In the genomic region with DNA sequence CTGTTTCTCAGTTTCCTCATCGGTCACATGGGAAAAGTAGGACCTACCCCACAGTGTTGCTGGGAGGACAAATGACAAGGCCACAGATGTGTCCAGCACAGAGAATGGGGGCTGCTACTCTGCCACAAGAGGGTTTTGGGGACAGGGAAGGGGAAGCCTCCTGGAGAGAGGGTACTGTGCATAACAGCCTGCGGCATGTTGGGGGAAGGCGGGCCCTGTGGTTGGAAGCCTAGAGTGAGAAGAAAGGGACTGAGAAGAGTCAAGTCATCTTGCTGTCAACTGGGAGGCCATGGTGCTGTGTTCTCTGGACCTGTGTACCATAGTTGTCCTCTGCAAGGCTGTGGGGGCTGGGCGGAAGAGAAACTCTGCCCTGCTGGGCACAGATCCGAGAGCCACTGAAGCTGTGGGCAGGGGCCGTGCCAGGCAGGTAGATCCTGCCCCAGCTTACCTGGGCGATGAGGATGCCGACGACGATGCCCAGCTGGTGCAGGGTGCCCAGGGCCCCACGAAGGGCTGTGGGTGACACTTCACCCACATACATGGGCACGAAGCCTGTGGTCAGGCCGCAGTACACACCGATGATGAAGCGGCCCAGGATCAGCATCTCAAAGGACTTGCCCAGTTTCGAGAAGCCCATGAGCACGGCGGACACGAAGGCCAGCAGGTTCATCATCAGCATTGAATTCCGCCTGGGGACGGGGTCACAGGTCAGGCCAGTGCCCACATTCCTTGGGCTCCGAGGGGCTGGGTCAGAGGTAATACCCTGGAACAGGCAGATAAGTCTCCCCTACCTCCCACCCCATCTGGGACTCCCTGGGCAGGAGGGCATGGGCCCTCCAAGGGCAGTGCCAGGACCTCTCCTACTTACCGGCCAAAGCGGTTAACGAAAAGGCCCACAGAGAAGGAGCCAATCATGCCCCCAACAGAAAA, we compare ENCODE assay signal across 10 cellular contexts. TPM values are rescaled to one million over a fixed set of nuclear protein-coding genes. Genes with fewer than 3 reads are reported as not detected.
DNase-seq lines count a peak whose midpoint lies in the region; ATAC-seq, FAIRE-seq and TF ChIP-seq lines count a peak whose summit lies in the region.
"Had no signal": no experiment of that assay in that cellular context is flagged by ENCODE, and none has a peak within 500 bp of the region (broad histone marks: within the 10 kb centered on the region; RNA-seq: fewer than 3 reads in every experiment).

No MANE protein-coding gene starts in this region.

- no peak for ATAC-seq in CD4-positive, CD25-positive, alpha-beta regulatory T cell (ENCODE audit: low read depth in 2 of 2)
- no peak for ATAC-seq in activated naive CD8-positive, alpha-beta T cell treated with anti-CD3 and anti-CD28 coated beads, Interleukin-2, amount 10 ng/mL, durations not matched to agents 7 days and 5 days (ENCODE audit: low read depth)
- no peak for ATAC-seq in GM18861 (IDR thresholded peaks at IDR 0.05; ENCODE audit: unreplicated experiment)

- no peak overlapping the region for H4K91ac ChIP-seq in H9 (ENCODE audit: insufficient read length, low read depth, low read length)

- no peaks in the 10 kb centered on the region for H3K27me3 Mint-ChIP-seq in CD4-positive, CD25-positive, alpha-beta regulatory T cell
- H3K27me3 Mint-ChIP-seq in H9 (ENCODE audit: low read depth): no peaks in the 10 kb centered on the region
- no peaks in the 10 kb centered on the region for H3K27me3 Mint-ChIP-seq in activated naive CD8-positive, alpha-beta T cell treated with anti-CD3 and anti-CD28 coated beads, Interleukin-2, amount 10 ng/mL, durations not matched to agents 7 days and 5 days
- peaks cover 20% of the 10 kb centered on the region for H3K27me3 Mint-ChIP-seq in neural progenitor cell (ENCODE audit: insufficient read depth, low read depth)

- WGBS in H9 (ENCODE audit: extremely low coverage, insufficient read length, low lambda C conversion rate): no CpG with 5 or more reads among the region's 25 CpGs

- H3K4me1 Mint-ChIP-seq in CD4-positive, CD25-positive, alpha-beta regulatory T cell: peaks cover 6 to 72% (median 53%) of the 10 kb centered on the region in 4 donors
- peaks cover 40 to 56% of the 10 kb centered on the region in 2 experiments for H3K4me1 Mint-ChIP-seq in H9
- H3K4me1 Mint-ChIP-seq in activated naive CD8-positive, alpha-beta T cell treated with anti-CD3 and anti-CD28 coated beads, Interleukin-2, amount 10 ng/mL, durations not matched to agents 7 days and 5 days: peaks cover 74% of the 10 kb centered on the region
- H3K4me1 Mint-ChIP-seq in neural progenitor cell: peaks cover 75% of the 10 kb centered on the region

- H2BK12ac ChIP-seq in H9 (ENCODE audit: insufficient read length, low read depth, low read length): no peak overlapping the region

- no peak overlapping the region for H3K4ac ChIP-seq in H9 (ENCODE audit: low read depth, low read length)

- no peak overlapping the region for H3K14ac ChIP-seq in H9 (ENCODE audit: insufficient read depth, low read length)

- H3T11ph ChIP-seq in H9 (ENCODE audit: low read length): no peak overlapping the region

- H3K23ac ChIP-seq in H9 (ENCODE audit: insufficient read length, low read depth, low read length): no peak overlapping the region

- peak overlapping the region; percentile 91 for H3K27ac ChIP-seq in CD4-positive, CD25-positive, alpha-beta regulatory T cell (ENCODE audit: insufficient read depth, low read length, poor library complexity, severe bottlenecking)
- H3K27ac ChIP-seq in H9 (ENCODE audit: insufficient read length, low read depth, low read length) (no peak overlapping the region), neural progenitor cell (no peak overlapping the region)

- no peaks in the 10 kb centered on the region for H3K9me3 ChIP-seq in CD4-positive, CD25-positive, alpha-beta regulatory T cell (ENCODE audit: control insufficient read depth in 2 of 2, low read length in 2 of 2)
- H3K9me3 ChIP-seq in H9 (ENCODE audit: control insufficient read depth, low read depth, low read length): no peaks in the 10 kb centered on the region
- no peaks in the 10 kb centered on the region for H3K9me3 ChIP-seq in neural progenitor cell (ENCODE audit: low read depth)

- TF ChIP-seq CTCF in H9 (conservative IDR thresholded peaks at IDR 0.05) (no peak), neural progenitor cell (IDR thresholded peaks at IDR 0.05) (no peak)

- no peak for TF ChIP-seq POLR2A in GM12891 (IDR thresholded peaks at IDR 0.05; ENCODE audit: low read depth, low read length)

- peak overlapping the region; percentile 96 to 98 (median 97) for H3K27ac Mint-ChIP-seq in CD4-positive, CD25-positive, alpha-beta regulatory T cell
- H3K27ac Mint-ChIP-seq in H9 (peak overlapping the region in 2 of 3 experiments; percentile 39 to 93; a peak in 5 of 7 replicates), neural progenitor cell (peak overlapping the region; percentile 53)
- H3K27ac Mint-ChIP-seq in activated naive CD8-positive, alpha-beta T cell treated with anti-CD3 and anti-CD28 coated beads, Interleukin-2, amount 10 ng/mL, durations not matched to agents 7 days and 5 days: peak overlapping the region; percentile 98

- no peaks in the 10 kb centered on the region for H4K20me1 ChIP-seq in H9 (ENCODE audit: control insufficient read depth, insufficient read depth, insufficient read length)
- H4K20me1 ChIP-seq in neural progenitor cell (ENCODE audit: low read depth): peaks cover 100% of the 10 kb centered on the region

- H3K79me1 ChIP-seq in H9 (ENCODE audit: insufficient read depth, low read depth, low read length, poor library complexity, severe bottlenecking): no peaks in the 10 kb centered on the region

- H4K5ac ChIP-seq in H9 (ENCODE audit: insufficient read length, low read depth, low read length): no peak overlapping the region

- no peak overlapping the region for H3K9ac ChIP-seq in H9 (ENCODE audit: extremely low read depth, insufficient read length, low read length)
- H3K9ac ChIP-seq in neural progenitor cell: no peak overlapping the region

- no peak overlapping the region for H4K8ac ChIP-seq in H9 (replicated peaks; ENCODE audit: insufficient read length, low read depth, low read length)

- H3K23me2 ChIP-seq in H9 (ENCODE audit: insufficient read length, low read depth, low read length, poor library complexity, severe bottlenecking): no peaks in the 10 kb centered on the region

- no peak overlapping the region for H3K18ac ChIP-seq in H9 (ENCODE audit: insufficient read length, low read depth, low read length)

- H2BK15ac ChIP-seq in H9 (ENCODE audit: low read depth, low read length): no peak overlapping the region

- H2AK5ac ChIP-seq in H9 (ENCODE audit: insufficient read length, low read length): no peak overlapping the region

- no peak overlapping the region for H2BK20ac ChIP-seq in H9 (ENCODE audit: low read depth, low read length, poor library complexity, severe bottlenecking)

- no peak overlapping the region for H3K56ac ChIP-seq in H9 (ENCODE audit: insufficient read length, low read depth, low read length)

- H3K9me3 Mint-ChIP-seq in CD4-positive, CD25-positive, alpha-beta regulatory T cell: no peaks in the 10 kb centered on the region
- H3K9me3 Mint-ChIP-seq in H9 (no peaks in the 10 kb centered on the region), neural progenitor cell (no peaks in the 10 kb centered on the region)
- no peaks in the 10 kb centered on the region for H3K9me3 Mint-ChIP-seq in activated naive CD8-positive, alpha-beta T cell treated with anti-CD3 and anti-CD28 coated beads, Interleukin-2, amount 10 ng/mL, durations not matched to agents 7 days and 5 days

- POLR2A ChIA-PET in activated naive CD8-positive, alpha-beta T cell treated with anti-CD3 and anti-CD28 coated beads, Interleukin-2, amount 10 ng/mL, durations not matched to agents 7 days and 5 days (lab: Charles Lee): no interaction called here

- peaks cover 55% of the 10 kb centered on the region for H3K4me1 ChIP-seq in CD4-positive, CD25-positive, alpha-beta regulatory T cell (ENCODE audit: control insufficient read depth, insufficient read depth, low read length, poor library complexity, severe bottlenecking)
- H3K4me1 ChIP-seq in H9 (ENCODE audit: insufficient read depth, low read length) (no peaks in the 10 kb centered on the region; the same call in 1 of the 2 replicates), neural progenitor cell (peaks cover 18% of the 10 kb centered on the region)

- DNase-seq in CD4-positive, CD25-positive, alpha-beta regulatory T cell: no peak
- DNase-seq in H9: no peak
- no peak for DNase-seq in activated naive CD8-positive, alpha-beta T cell treated with anti-CD3 and anti-CD28 coated beads, Interleukin-2, amount 10 ng/mL, durations not matched to agents 7 days and 5 days
- no peak for DNase-seq in neural progenitor cell (ENCODE audit: low spot score)
- no peak for DNase-seq in GM12891 (ENCODE audit: insufficient read length, low spot score)
- DNase-seq in stimulated activated CD4-positive, alpha-beta T cell treated with anti-CD3 and anti-CD28 coated beads, Interleukin-2, amount 100 ng/mL, for 24 hours: no peak
- no peak for DNase-seq in kidney tubule cell (ENCODE audit: low spot score)
- DNase-seq: amniotic stem cell had no signal

- peaks cover 82% of the 10 kb centered on the region for H3F3A ChIP-seq in neural progenitor cell (ENCODE audit: low read depth)

- H3K36me3 ChIP-seq in CD4-positive, CD25-positive, alpha-beta regulatory T cell (ENCODE audit: control insufficient read depth, insufficient read depth, low read length): peaks cover 47% of the 10 kb centered on the region
- peaks cover 14% of the 10 kb centered on the region for H3K36me3 ChIP-seq in neural progenitor cell

- H3K4me3 Mint-ChIP-seq in CD4-positive, CD25-positive, alpha-beta regulatory T cell: peak overlapping the region; percentile 70 to 92 (median 86)
- H3K4me3 Mint-ChIP-seq in H9 (no peak overlapping the region), neural progenitor cell (peak overlapping the region; percentile 13)
- peak overlapping the region; percentile 82 for H3K4me3 Mint-ChIP-seq in activated naive CD8-positive, alpha-beta T cell treated with anti-CD3 and anti-CD28 coated beads, Interleukin-2, amount 10 ng/mL, durations not matched to agents 7 days and 5 days

- H3K36me3 Mint-ChIP-seq in CD4-positive, CD25-positive, alpha-beta regulatory T cell: peaks cover 44% of the 10 kb centered on the region
- H3K36me3 Mint-ChIP-seq in H9 (ENCODE audit: insufficient read depth in 1 of 3, low read depth in 3 of 3) (peaks cover 71 to 91% (median 78%) of the 10 kb centered on the region in 3 experiments), neural progenitor cell (peaks cover 65% of the 10 kb centered on the region)
- H3K36me3 Mint-ChIP-seq in activated naive CD8-positive, alpha-beta T cell treated with anti-CD3 and anti-CD28 coated beads, Interleukin-2, amount 10 ng/mL, durations not matched to agents 7 days and 5 days: peaks cover 43% of the 10 kb centered on the region

- no peaks in the 10 kb centered on the region for H3K27me3 ChIP-seq in CD4-positive, CD25-positive, alpha-beta regulatory T cell (ENCODE audit: control insufficient read depth, insufficient read depth, low read length)
- no peaks in the 10 kb centered on the region for H3K27me3 ChIP-seq in H9 (ENCODE audit: insufficient read depth, low read length)
- no peaks in the 10 kb centered on the region for H3K27me3 ChIP-seq in neural progenitor cell

- no peak for FAIRE-seq in GM12891 (lab: Jason Lieb, UNC)
- FAIRE-seq: D721Med had no signal

- peaks cover 3% of the 10 kb centered on the region; the same call in 1 of the 2 replicates for H3K79me2 ChIP-seq in H9 (ENCODE audit: insufficient read depth, low read length)
- peaks cover 63% of the 10 kb centered on the region for H3K79me2 ChIP-seq in neural progenitor cell (ENCODE audit: low read depth)

- H2AFZ ChIP-seq in H9 (ENCODE audit: low read length) (no peak overlapping the region), neural progenitor cell (replicated peaks) (no peak overlapping the region)

- no peak overlapping the region for H3K4me2 ChIP-seq in H9 (ENCODE audit: insufficient read depth, insufficient read length, low read length)
- H3K4me2 ChIP-seq in neural progenitor cell: no peak overlapping the region

- H3K4me3 ChIP-seq in CD4-positive, CD25-positive, alpha-beta regulatory T cell (ENCODE audit: low read depth, low read length): no peak overlapping the region
- no peak overlapping the region for H3K4me3 ChIP-seq in neural progenitor cell

- H2BK120ac ChIP-seq in H9 (ENCODE audit: low read depth, low read length, poor library complexity, severe bottlenecking): no peak overlapping the region

- no peak overlapping the region for H2BK5ac ChIP-seq in H9 (ENCODE audit: insufficient read length, low read length)

RNA-seq across cellular contexts. Expression of gene SLC2A1, which starts 28.2 kb away (rescaled TPM):
- total RNA-seq in CD4-positive, CD25-positive, alpha-beta regulatory T cell: 60.2 TPM
- 10 to 100 TPM; 22.0 to 25.5 (median 23.6) TPM for polyA plus RNA-seq in CD4-positive, CD25-positive, alpha-beta regulatory T cell
- total RNA-seq in H9 (2021) (186 and 187 TPM in 2 replicates), neural progenitor cell (ENCODE audit: low replicate concordance) (303 and 720 TPM in 2 replicates)
- 10 to 100 TPM; 80.8 to 82.3 TPM for total RNA-seq in activated naive CD8-positive, alpha-beta T cell treated with anti-CD3 and anti-CD28 coated beads, Interleukin-2, amount 10 ng/mL, durations not matched to agents 7 days and 5 days
- polyA plus RNA-seq in GM12891 (2012; ENCODE audit: low read depth, missing spikeins): 33.9 TPM

Comparison
In these comparisons a context has a peak if more than half of its experiments do, and no peak if none do; other contexts are left out.
1. H3K4me3 Mint-ChIP-seq: peak in CD4-positive, CD25-positive, alpha-beta regulatory T cell (4 of 4), activated naive CD8-positive, alpha-beta T cell treated with anti-CD3 and anti-CD28 coated beads, Interleukin-2, amount 10 ng/mL, durations not matched to agents 7 days and 5 days (single experiment) and neural progenitor cell (single experiment); none in H9 (0 of 2).
2. Peak in every context shown above with its lines, with median percentiles within 50 percentile points of each other: H3K27ac Mint-ChIP-seq.